Comparison of ENCODE assay signal across 16 cellular contexts in genomic region chr17:82249896-82250581, GRCh38. TPM values are rescaled to one million over a fixed set of nuclear protein-coding genes. Genes with fewer than 3 reads are reported as not detected.
A peak's percentile ranks its signal among the peaks of the same experiment; 100 is the strongest.
DNase-seq lines count a peak whose midpoint lies in the region; ATAC-seq, FAIRE-seq and TF ChIP-seq lines count a peak whose summit lies in the region.
"Had no signal": no experiment of that assay in that cellular context is flagged by ENCODE, and none has a peak within 500 bp of the region (broad histone marks: within the 10 kb centered on the region; RNA-seq: fewer than 3 reads in every experiment).

No MANE protein-coding gene starts in this region.

- no peak for TF ChIP-seq EP300 in A549 (IDR thresholded peaks at IDR 0.05)

- H3K27me3 ChIP-seq in BE2C (no peaks in the 10 kb centered on the region), lower lobe of right lung (ENCODE audit: low read depth) (no peaks in the 10 kb centered on the region), H7 (ENCODE audit: control insufficient read depth, insufficient read depth, low read length) (no peaks in the 10 kb centered on the region)
- H3K27me3 ChIP-seq: MG63 had no signal

- ATAC-seq in A549 (no peak), lower lobe of right lung (no peak), HG02840 (IDR thresholded peaks at IDR 0.05; ENCODE audit: low FRiP score, unreplicated experiment) (no peak)
- ATAC-seq: CD8-positive, alpha-beta T cell; GM23338 had no signal

- H3K27ac ChIP-seq in A549 (no peak overlapping the region), angular gyrus (ENCODE audit: low read depth, low read length) (peak overlapping the region; percentile 20), lower lobe of right lung (no peak overlapping the region)

- H3K9me3 ChIP-seq in A549: no peaks in the 10 kb centered on the region
- H3K9me3 ChIP-seq in BE2C: no peaks in the 10 kb centered on the region
- no peaks in the 10 kb centered on the region for H3K9me3 ChIP-seq in lower lobe of right lung
- H3K9me3 ChIP-seq: MG63 had no signal

- H3K4me1 ChIP-seq in A549: peaks cover 41% of the 10 kb centered on the region
- peaks cover 28% of the 10 kb centered on the region for H3K4me1 ChIP-seq in BE2C
- H3K4me1 ChIP-seq in lower lobe of right lung: peaks cover 19% of the 10 kb centered on the region

- no peak for TF ChIP-seq POLR2A in A549 (IDR thresholded peaks at IDR 0.05; ENCODE audit: low read length)

- DNase-seq in A549 (ENCODE audit: low read depth in 1 of 2, low spot score in 1 of 2) (no peak), BE2C (peak; percentile 12), lower lobe of right lung (peak; percentile 35), GM19240 (ENCODE audit: insufficient read length, low spot score) (no peak), H7 (no peak)
- DNase-seq: Karpas-422, MG63, NCI-H1092 treated with DMSO at 0.1 percent for 48 hours, NCI-H1694, NCI-H524 had no signal

- FAIRE-seq in A549 (lab: Jason Lieb, UNC): no peak
- FAIRE-seq: GM18507 had no signal

- 92% methylated on average over 33 of the region's 33 CpGs for WGBS in A549 (ENCODE audit: missing lambda C conversion rate)

- CTCF ChIA-PET in A549 (lab: Yijun Ruan, JAX): interaction anchor here (0.7 to 4.3 kb wide), 10 partner anchors 8 to 165 kb away, joined by 3 to 25 read pairs (median 4); no protein-coding TSS in a partner anchor

- intact Hi-C loops in lower lobe of right lung (cut with DNase I): no loop called here

- H3K36me3 ChIP-seq in BE2C (peaks cover 85% of the 10 kb centered on the region), lower lobe of right lung (peaks cover 87% of the 10 kb centered on the region), H7 (replicated peaks; ENCODE audit: control insufficient read depth, insufficient read depth, low read length) (peaks cover 61% of the 10 kb centered on the region)

- TF ChIP-seq RAD21 in A549 (conservative IDR thresholded peaks at IDR 0.05 in 1 of 2, IDR thresholded peaks at IDR 0.05 in 1 of 2): no peak

- TF ChIP-seq CTCF in A549 (IDR thresholded peaks at IDR 0.05) (no peak), BE2C (IDR thresholded peaks at IDR 0.05; ENCODE audit: low read depth, low read length) (no peak), lower lobe of right lung (IDR thresholded peaks at IDR 0.05) (no peak)

- H3K4me2 ChIP-seq in A549: no peak overlapping the region
- H3K4me2 ChIP-seq: GM23338 had no signal

- H3K4me3 ChIP-seq in A549 (no peak overlapping the region), BE2C (ENCODE audit: low read depth, low read length) (no peak overlapping the region), lower lobe of right lung (no peak overlapping the region), H7 (ENCODE audit: insufficient read depth, low read depth, low read length) (no peak overlapping the region)
- H3K4me3 ChIP-seq: GM23338, MG63, SK-N-MC had no signal

- POLR2A ChIA-PET in A549 (lab: Yijun Ruan, JAX): no interaction called here

TF ChIP-seq in A549, 52 proteins besides CTCF, POLR2A, EP300 and RAD21:
- TF ChIP-seq TP53 (CRISPR knock-in tag; IDR thresholded peaks at IDR 0.05) (no peak), EHMT2 (IDR thresholded peaks at IDR 0.05; ENCODE audit: low read depth) (no peak), PBX3 (IDR thresholded peaks at IDR 0.05) (no peak), BHLHE40 (IDR thresholded peaks at IDR 0.05; ENCODE audit: low read depth, low read length) (no peak), TFCP2L1 (CRISPR knock-in tag; IDR thresholded peaks at IDR 0.05) (0 out of 2 replicates have a peak, but pooled peaks have one; percentile 25), HMGXB4 (CRISPR knock-in tag; IDR thresholded peaks at IDR 0.05; ENCODE audit: borderline replicate concordance) (no peak)

RNA-seq across cellular contexts. Expression of gene SLC16A3, which starts 21.2 kb away (rescaled TPM):
- polyA plus RNA-seq in A549 (2011; rRNA removed) (28.6 and 40.0 TPM in 2 replicates), A549 (2017; fragmentation: RNase III; extraction: RNeasy Plus Mini Kit Qiagen cat#74134 plus additional on column Dnase treatment) (77.9 to 97.7 TPM (median 90.9 TPM) in 3 replicates)
- polyA plus RNA-seq in A549 (2012; cell fraction: cytosol; rRNA removed): 53.6 and 113 TPM in 2 replicates
- 108 and 156 TPM in 2 replicates for polyA plus RNA-seq in A549 (2012; cell fraction: nucleus; rRNA removed)
- polyA minus RNA-seq in A549 (2011; rRNA and poly(A)+ RNA removed): 31.5 TPM in 2 replicates
- polyA plus RNA-seq in BE2C (2012; ENCODE audit: insufficient read depth, insufficient read length, low read depth): 1.7 TPM
- 81.9 TPM for total RNA-seq in lower lobe of right lung
- 31.2 and 52.0 TPM in 2 replicates for total RNA-seq in H7 (2014; rRNA removed; shearing (Covaris generic))

RNA-seq across cellular contexts. Expression of gene CSNK1D, which starts 23.5 kb away (rescaled TPM):
- polyA plus RNA-seq in A549 (2011; rRNA removed): 130 and 139 TPM in 2 replicates
- polyA plus RNA-seq in A549 (2012; cell fraction: cytosol; rRNA removed): 182 and 192 TPM in 2 replicates
- 734 and 786 TPM in 2 replicates for polyA plus RNA-seq in A549 (2012; cell fraction: nucleus; rRNA removed)
- 151 to 173 TPM (median 163 TPM) in 3 replicates for polyA plus RNA-seq in A549 (2017; fragmentation: RNase III; extraction: RNeasy Plus Mini Kit Qiagen cat#74134 plus additional on column Dnase treatment)
- polyA minus RNA-seq in A549 (2011; rRNA and poly(A)+ RNA removed): 105 and 128 TPM in 2 replicates
- 264 TPM for polyA plus RNA-seq in BE2C (2012; ENCODE audit: insufficient read depth, insufficient read length, low read depth)
- total RNA-seq in lower lobe of right lung: 146 TPM
- 31.7 and 37.3 TPM in 2 replicates for total RNA-seq in H7 (2014; rRNA removed; shearing (Covaris generic))

RNA-seq across cellular contexts. Expression of gene CCDC57, which starts 37.4 kb away (rescaled TPM):
- 16.6 and 18.5 TPM in 2 replicates for polyA plus RNA-seq in A549 (2011; rRNA removed)
- polyA plus RNA-seq in A549 (2012; cell fraction: cytosol; rRNA removed): 24.3 and 29.0 TPM in 2 replicates
- polyA plus RNA-seq in A549 (2012; cell fraction: nucleus; rRNA removed): 200 and 241 TPM in 2 replicates
- 18.2 to 22.1 TPM (median 18.9 TPM) in 3 replicates for polyA plus RNA-seq in A549 (2017; fragmentation: RNase III; extraction: RNeasy Plus Mini Kit Qiagen cat#74134 plus additional on column Dnase treatment)
- 22.3 and 26.3 TPM in 2 replicates for polyA minus RNA-seq in A549 (2011; rRNA and poly(A)+ RNA removed)
- 51.0 TPM for polyA plus RNA-seq in BE2C (2012; ENCODE audit: insufficient read depth, insufficient read length, low read depth)
- total RNA-seq in lower lobe of right lung: 63.4 TPM
- total RNA-seq in H7 (2014; rRNA removed; shearing (Covaris generic)): 3.7 and 6.0 TPM in 2 replicates

Comparison
In these comparisons a context has a peak if more than half of its experiments do, and no peak if none do; other contexts are left out.
1. DNase-seq: peak in BE2C (single experiment) and lower lobe of right lung (single experiment); none in A549 (0 of 2), GM19240 (single experiment) and H7 (single experiment).